ENCODE assay signal across 12 cellular contexts in the genomic region with DNA sequence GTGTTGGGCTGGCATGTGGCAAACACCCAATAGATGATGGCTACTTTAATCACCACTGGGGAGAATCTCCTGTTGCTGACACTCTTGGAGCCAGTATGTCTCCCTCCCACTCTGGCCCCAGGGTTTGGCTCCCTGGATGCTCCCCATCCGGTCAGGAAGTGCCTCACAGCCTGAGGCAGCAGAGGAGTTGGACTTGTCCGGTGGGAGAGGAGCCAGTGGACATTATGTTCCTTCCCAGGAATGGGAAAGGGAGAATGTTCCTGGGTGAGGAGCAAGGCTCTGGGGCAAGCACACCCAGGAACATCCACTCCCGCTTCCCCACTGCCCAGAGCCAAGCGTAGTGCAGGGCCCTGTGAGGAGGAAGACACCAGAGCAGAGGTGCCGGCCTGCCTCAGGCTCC.
DNase-seq lines count a peak whose midpoint lies in the region; ATAC-seq and TF ChIP-seq lines count a peak whose summit lies in the region.
"Had no signal": no experiment of that assay in that cellular context is flagged by ENCODE, and none has a peak within 500 bp of the region (broad histone marks: within the 10 kb centered on the region; RNA-seq: fewer than 3 reads in every experiment).

No MANE protein-coding gene starts in this region.

- H3K4me3 ChIP-seq in adrenal gland: no peak overlapping the region
- H3K4me3 ChIP-seq in prostate gland: no peak overlapping the region
- H3K4me3 ChIP-seq: BLaER1 had no signal

- H3K27ac ChIP-seq in C4-2B (peak overlapping the region; percentile 67), adrenal gland (peak overlapping the region in 4 of 5 donors; percentile 16 to 86 (median 24)), prostate gland (peak overlapping the region; percentile 44 to 57)
- H3K27ac ChIP-seq: BLaER1 had no signal

- intact Hi-C loops in adrenal gland (cut with DNase I) (no loop called here), prostate gland (cut with DNase I) (loop anchor here (5.0 kb wide), 1 partner anchor 54 kb away; no protein-coding TSS in a partner anchor)

- WGBS in adrenal gland, 4 donors: 49 to 59% (median 56%) methylated on average over 2 to 5 of the region's 5 CpGs
- WGBS in prostate gland: 26% methylated on average over 4 of the region's 5 CpGs

- TF ChIP-seq CTCF in C4-2B (conservative IDR thresholded peaks at IDR 0.05) (no peak), adrenal gland (IDR thresholded peaks at IDR 0.05) (peak in 2 of 6 experiments; percentile 14 to 31), prostate gland (IDR thresholded peaks at IDR 0.05) (peak in 1 of 4 experiments; percentile 3)

- no peaks in the 10 kb centered on the region for H3K9me3 ChIP-seq in adrenal gland (replicated peaks in 1 of 3)
- H3K9me3 ChIP-seq in prostate gland: no peaks in the 10 kb centered on the region

- no peak for ATAC-seq in HG03108 (IDR thresholded peaks at IDR 0.05; ENCODE audit: unreplicated experiment)
- no peak for ATAC-seq in GM18867 (IDR thresholded peaks at IDR 0.05; ENCODE audit: unreplicated experiment)

- H3K27me3 ChIP-seq in adrenal gland (no peaks in the 10 kb centered on the region), prostate gland (replicated peaks; ENCODE audit: insufficient read depth) (no peaks in the 10 kb centered on the region)
- H3K27me3 ChIP-seq: BLaER1 had no signal

- no peaks in the 10 kb centered on the region for H3K36me3 ChIP-seq in adrenal gland (replicated peaks in 1 of 2)
- no peaks in the 10 kb centered on the region for H3K36me3 ChIP-seq in prostate gland
- H3K36me3 ChIP-seq: BLaER1 had no signal

- DNase-seq in adrenal gland (peak in 6 of 7 donors; percentile 40 to 78 (median 54)), foreskin melanocyte (peak; percentile 67), prostate gland (ENCODE audit: low spot score) (peak; percentile 46), CD1c-positive myeloid dendritic cell (ENCODE audit: extremely low spot score) (no peak), iPS-NIHi7 (ENCODE audit: extremely low spot score) (no peak)
- DNase-seq: glutamatergic neuron, NCI-H2227 treated with DMSO at 0.1 percent for 48 hours, SW 1271 had no signal

- peaks cover 6 to 24% of the 10 kb centered on the region in 2 donors for H3K4me1 ChIP-seq in adrenal gland (replicated peaks in 1 of 2)
- no peaks in the 10 kb centered on the region for H3K4me1 ChIP-seq in prostate gland (replicated peaks)
- H3K4me1 ChIP-seq: BLaER1 had no signal

- TF ChIP-seq POLR2A in adrenal gland (IDR thresholded peaks at IDR 0.05): no peak
- no peak for TF ChIP-seq POLR2A in prostate gland (IDR thresholded peaks at IDR 0.05)

Comparison
In these comparisons a context has a peak if more than half of its experiments do, and no peak if none do; other contexts are left out.
1. DNase-seq: peak in adrenal gland (6 of 7), foreskin melanocyte (single experiment) and prostate gland (single experiment); none in CD1c-positive myeloid dendritic cell (single experiment) and iPS-NIHi7 (single experiment).
2. Peak in every context shown above with its lines, with median percentiles within 50 percentile points of each other: H3K27ac ChIP-seq.